ENCODE assay signal across 1 cellular context in the genomic region with DNA sequence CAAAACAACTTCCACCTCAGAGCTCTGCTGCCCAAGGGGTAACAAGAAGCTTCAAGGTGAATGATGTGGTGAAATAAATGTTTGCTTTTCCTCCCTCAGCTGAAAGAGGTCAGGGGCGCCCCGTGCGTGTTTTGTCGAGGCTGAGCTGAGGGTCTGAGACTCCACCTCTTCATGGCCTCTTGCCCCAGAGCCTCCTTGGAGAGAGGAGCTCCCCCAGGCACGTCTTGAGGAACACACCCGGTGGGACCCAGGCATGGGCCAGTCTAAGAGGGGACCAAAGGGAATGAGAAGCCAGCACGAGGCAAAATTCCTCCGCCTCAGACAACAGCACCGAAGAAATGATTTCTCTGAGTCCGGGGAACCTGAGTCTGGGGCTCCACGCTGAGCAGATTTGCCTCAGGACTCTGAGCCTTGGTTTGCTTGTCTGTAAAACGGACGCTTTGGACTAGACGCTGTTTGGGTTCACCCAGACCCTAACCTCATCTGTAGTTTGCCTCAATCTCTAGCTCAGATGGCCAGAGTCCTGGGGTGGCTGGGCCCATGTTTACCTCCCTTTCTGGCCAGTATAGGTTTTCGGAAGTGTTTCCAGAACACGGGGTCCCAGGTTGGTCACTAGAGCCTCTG.
TF ChIP-seq lines count a peak whose summit lies in the region.

No MANE protein-coding gene starts in this region.

TF ChIP-seq in H1, 55 proteins besides CTCF, POLR2A, EP300 and RAD21 (continued from another document):
- TF ChIP-seq KDM4A (IDR thresholded peaks at IDR 0.05; ENCODE audit: low read depth, low read length, severe bottlenecking) (no peak), TEAD4 (IDR thresholded peaks at IDR 0.05; ENCODE audit: low read depth, low read length) (no peak), RXRA (IDR thresholded peaks at IDR 0.05; ENCODE audit: insufficient read depth, low read depth, low read length) (no peak), BCL11A (IDR thresholded peaks at IDR 0.05; ENCODE audit: low read depth in 2 of 2, low read length in 2 of 2) (no peak), BACH1 (IDR thresholded peaks at IDR 0.05; ENCODE audit: low read length) (no peak), SIN3A (conservative IDR thresholded peaks at IDR 0.05 in 1 of 2, IDR thresholded peaks at IDR 0.05 in 1 of 2; ENCODE audit: low read depth in 1 of 2, low read length in 2 of 2) (no peak), CTBP2 (IDR thresholded peaks at IDR 0.05; ENCODE audit: borderline replicate concordance, insufficient read depth, insufficient read length, low read length) (no peak), KDM1A (IDR thresholded peaks at IDR 0.05; ENCODE audit: borderline replicate concordance, low read length) (no peak)
- TF ChIP-seq, protein P1, sequence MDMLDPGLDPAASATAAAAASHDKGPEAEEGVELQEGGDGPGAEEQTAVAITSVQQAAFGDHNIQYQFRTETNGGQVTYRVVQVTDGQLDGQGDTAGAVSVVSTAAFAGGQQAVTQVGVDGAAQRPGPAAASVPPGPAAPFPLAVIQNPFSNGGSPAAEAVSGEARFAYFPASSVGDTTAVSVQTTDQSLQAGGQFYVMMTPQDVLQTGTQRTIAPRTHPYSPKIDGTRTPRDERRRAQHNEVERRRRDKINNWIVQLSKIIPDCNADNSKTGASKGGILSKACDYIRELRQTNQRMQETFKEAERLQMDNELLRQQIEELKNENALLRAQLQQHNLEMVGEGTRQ (IDR thresholded peaks at IDR 0.05; ENCODE audit: low read length), result no peak
- TF ChIP-seq, protein P2, sequence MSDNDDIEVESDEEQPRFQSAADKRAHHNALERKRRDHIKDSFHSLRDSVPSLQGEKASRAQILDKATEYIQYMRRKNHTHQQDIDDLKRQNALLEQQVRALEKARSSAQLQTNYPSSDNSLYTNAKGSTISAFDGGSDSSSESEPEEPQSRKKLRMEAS (IDR thresholded peaks at IDR 0.05), result no peak
